9 cellular contexts compared by ENCODE assay signal in the genomic region with DNA sequence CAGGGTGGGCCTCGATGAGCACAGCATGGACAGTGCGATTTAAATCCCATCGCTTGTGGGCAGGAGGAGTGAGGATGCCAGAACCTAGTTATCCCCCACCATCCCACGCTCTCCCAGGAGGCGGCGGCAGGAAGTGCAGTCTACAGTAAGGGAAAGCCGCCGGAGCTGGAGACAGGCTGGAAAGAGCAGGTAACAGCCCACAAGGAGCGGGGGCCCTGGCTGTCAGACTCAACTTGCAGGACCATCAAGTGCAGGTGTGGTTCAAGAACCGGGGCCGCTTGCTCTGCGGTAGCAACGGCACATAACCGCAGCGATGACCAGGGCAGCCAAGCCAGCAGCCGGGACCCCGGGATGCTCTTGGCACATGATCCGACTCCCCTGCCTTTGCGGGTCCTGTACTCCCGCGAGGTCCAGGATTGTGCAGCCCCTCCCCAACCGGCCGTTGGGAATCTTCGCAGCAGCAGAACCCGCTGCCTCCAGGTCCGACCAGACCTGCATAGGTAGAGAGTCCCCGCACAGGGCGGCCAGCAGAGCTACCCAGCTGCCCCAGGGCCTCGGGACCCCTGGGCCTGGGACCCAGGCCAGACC.
DNase-seq lines count a peak whose midpoint lies in the region; ATAC-seq and TF ChIP-seq lines count a peak whose summit lies in the region.
"Had no signal": no experiment of that assay in that cellular context is flagged by ENCODE, and none has a peak within 500 bp of the region (broad histone marks: within the 10 kb centered on the region; RNA-seq: fewer than 3 reads in every experiment).

No MANE protein-coding gene starts in this region.

- H3K27ac Mint-ChIP-seq in CD8-positive, alpha-beta T cell: no peak overlapping the region
- no peak overlapping the region for H3K27ac Mint-ChIP-seq in natural killer cell treated with Interleukin-12 subunit alpha and Interleukin-12 subunit beta and Interleukin-15 and Interleukin-18, amount 100 ng/mL, for 72 hours

- H3K27ac ChIP-seq in CD8-positive, alpha-beta T cell (ENCODE audit: low read depth, low read length): no peak overlapping the region
- H3K27ac ChIP-seq: HL-60 had no signal

- H3K27me3 ChIP-seq in CD8-positive, alpha-beta T cell (ENCODE audit: insufficient read depth, low read length): no peaks in the 10 kb centered on the region
- peaks cover 3% of the 10 kb centered on the region; the same call in 1 of the 2 replicates for H3K27me3 ChIP-seq in H7 (ENCODE audit: control insufficient read depth, insufficient read depth, low read length)

- DNase-seq in CD8-positive, alpha-beta T cell: no peak
- DNase-seq in H7: peak; percentile 88
- peak; percentile 42 for DNase-seq in SHP77 treated with DMSO at 0.1 percent for 48 hours (lab: John Stamatoyannopoulos, UW)
- no peak for DNase-seq in fibroblast of the aortic adventitia (ENCODE audit: low read depth)
- no peak for DNase-seq in natural killer cell treated with Interleukin-12 subunit alpha and Interleukin-12 subunit beta and Interleukin-15 and Interleukin-18, amount 100 ng/mL, for 72 hours (ENCODE audit: low spot score)
- no peak for DNase-seq in effector CD4-positive, alpha-beta T cell
- no peak for DNase-seq in SIG-M5 treated with dmso at 0.1 percent for 504 hours (lab: John Stamatoyannopoulos, UW; ENCODE audit: unreplicated experiment)

- no peak for TF ChIP-seq CTCF in CD8-positive, alpha-beta T cell (IDR thresholded peaks at IDR 0.05)
- TF ChIP-seq CTCF in fibroblast of the aortic adventitia (IDR thresholded peaks at IDR 0.05; ENCODE audit: insufficient read depth, low read length): peak; percentile 53

- H3K27me3 Mint-ChIP-seq in CD8-positive, alpha-beta T cell (ENCODE audit: low read depth): peaks cover 10% of the 10 kb centered on the region
- H3K27me3 Mint-ChIP-seq in natural killer cell treated with Interleukin-12 subunit alpha and Interleukin-12 subunit beta and Interleukin-15 and Interleukin-18, amount 100 ng/mL, for 72 hours: peaks cover 13 to 18% of the 10 kb centered on the region in 2 donors

- POLR2A ChIA-PET in CD8-positive, alpha-beta T cell (lab: Charles Lee): no interaction called here

- H3K9me3 ChIP-seq in CD8-positive, alpha-beta T cell (ENCODE audit: low read length): no peaks in the 10 kb centered on the region

- peak overlapping the region; percentile 45 for H3K4me3 ChIP-seq in CD8-positive, alpha-beta T cell (ENCODE audit: low read depth, low read length)
- H3K4me3 ChIP-seq in H7 (ENCODE audit: insufficient read depth, low read depth, low read length): peak overlapping the region; percentile 66
- H3K4me3 ChIP-seq in fibroblast of the aortic adventitia (ENCODE audit: low read depth, low read length): peak overlapping the region; percentile 66

- no peak for ATAC-seq in CD8-positive, alpha-beta T cell
- ATAC-seq in natural killer cell treated with Interleukin-12 subunit alpha and Interleukin-12 subunit beta and Interleukin-15 and Interleukin-18, amount 100 ng/mL, for 72 hours: peak; percentile 12 to 25
- no peak for ATAC-seq in GM21786 (IDR thresholded peaks at IDR 0.05; ENCODE audit: unreplicated experiment)

- intact Hi-C loops in CD8-positive, alpha-beta T cell (cut with DNase I, micrococcal nuclease): no loop called here

- no peaks in the 10 kb centered on the region for H3K36me3 Mint-ChIP-seq in CD8-positive, alpha-beta T cell
- no peaks in the 10 kb centered on the region for H3K36me3 Mint-ChIP-seq in natural killer cell treated with Interleukin-12 subunit alpha and Interleukin-12 subunit beta and Interleukin-15 and Interleukin-18, amount 100 ng/mL, for 72 hours

- H3K36me3 ChIP-seq in CD8-positive, alpha-beta T cell (ENCODE audit: insufficient read depth, low read length): no peaks in the 10 kb centered on the region
- H3K36me3 ChIP-seq in H7 (replicated peaks; ENCODE audit: control insufficient read depth, insufficient read depth, low read length): no peaks in the 10 kb centered on the region

- H3K4me3 Mint-ChIP-seq in CD8-positive, alpha-beta T cell: peak overlapping the region; percentile 80
- H3K4me3 Mint-ChIP-seq in natural killer cell treated with Interleukin-12 subunit alpha and Interleukin-12 subunit beta and Interleukin-15 and Interleukin-18, amount 100 ng/mL, for 72 hours: peak overlapping the region; percentile 51

- peaks cover 7% of the 10 kb centered on the region for H3K4me1 ChIP-seq in CD8-positive, alpha-beta T cell (ENCODE audit: insufficient read depth, low read length)

- CTCF ChIA-PET in CD8-positive, alpha-beta T cell (lab: Charles Lee): no interaction called here

- peaks cover 11% of the 10 kb centered on the region for H3K4me1 Mint-ChIP-seq in CD8-positive, alpha-beta T cell (ENCODE audit: low read depth)
- peaks cover 11 to 13% of the 10 kb centered on the region in 2 donors for H3K4me1 Mint-ChIP-seq in natural killer cell treated with Interleukin-12 subunit alpha and Interleukin-12 subunit beta and Interleukin-15 and Interleukin-18, amount 100 ng/mL, for 72 hours (ENCODE audit: low read depth in 2 of 2)

- H3K9me3 Mint-ChIP-seq in CD8-positive, alpha-beta T cell: peaks cover 9% of the 10 kb centered on the region
- H3K9me3 Mint-ChIP-seq in natural killer cell treated with Interleukin-12 subunit alpha and Interleukin-12 subunit beta and Interleukin-15 and Interleukin-18, amount 100 ng/mL, for 72 hours: no peaks in the 10 kb centered on the region

Comparison
In these comparisons a context has a peak if more than half of its experiments do, and no peak if none do; other contexts are left out.
1. ATAC-seq: peak in natural killer cell treated with Interleukin-12 subunit alpha and Interleukin-12 subunit beta and Interleukin-15 and Interleukin-18, amount 100 ng/mL, for 72 hours (2 of 2); none in CD8-positive, alpha-beta T cell (single experiment) and GM21786 (single experiment).
2. DNase-seq: peak in H7 (single experiment) and SHP77 treated with DMSO at 0.1 percent for 48 hours (single experiment); none in CD8-positive, alpha-beta T cell (0 of 7), fibroblast of the aortic adventitia (single experiment), natural killer cell treated with Interleukin-12 subunit alpha and Interleukin-12 subunit beta and Interleukin-15 and Interleukin-18, amount 100 ng/mL, for 72 hours (single experiment), effector CD4-positive, alpha-beta T cell (single experiment) and SIG-M5 treated with dmso at 0.1 percent for 504 hours (single experiment).
3. Peak in every context shown above with its lines, with median percentiles within 50 percentile points of each other: H3K4me3 ChIP-seq.